32 cellular contexts compared by ENCODE assay signal in the genomic region with DNA sequence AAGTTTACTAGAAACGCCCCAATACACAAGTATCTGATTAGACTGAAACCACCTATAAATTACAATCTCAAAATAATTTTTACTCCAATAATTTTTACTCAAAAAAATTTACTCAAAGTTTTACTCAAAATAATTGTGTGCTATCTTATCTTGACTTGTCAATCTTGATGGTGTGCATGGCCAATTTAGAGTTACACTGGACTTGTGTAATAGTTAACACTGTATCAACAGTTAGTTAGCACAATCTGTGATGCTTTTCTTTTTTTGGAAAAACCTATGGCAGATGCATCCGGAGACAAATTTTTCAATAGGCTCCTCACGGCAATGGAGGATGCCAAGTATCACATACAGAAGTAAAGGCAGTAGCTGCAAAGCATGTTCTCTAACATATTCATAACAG. TPM values are rescaled to one million over a fixed set of nuclear protein-coding genes. Genes with fewer than 3 reads are reported as not detected.
"Had no signal": no experiment of that assay in that cellular context is flagged by ENCODE, and none has a peak within 500 bp of the region (broad histone marks: within the 10 kb centered on the region; RNA-seq: fewer than 3 reads in every experiment).

No MANE protein-coding gene starts in this region.

- FAIRE-seq: bronchial epithelial cell, TTC549 had no signal

- H3K9me3 ChIP-seq: ascending aorta, body of pancreas, SJSA1 had no signal

- H3K4me1 ChIP-seq: ascending aorta, SJSA1 had no signal

- H3K4me3 ChIP-seq: ascending aorta, body of pancreas, SJSA1 had no signal

- H3K27ac ChIP-seq: ascending aorta, SJSA1 had no signal

- H3K27me3 ChIP-seq: ascending aorta, body of pancreas, SJSA1 had no signal

- DNase-seq: activated B cell treated with CpG ODN at 0.5 μM for 24 hours; activated CD4-positive, alpha-beta T cell treated with anti-CD3 and anti-CD28 coated beads for 1 hour; activated CD4-positive, alpha-beta T cell treated with anti-CD3 and anti-CD28 coated beads, Interleukin-2, amount 10 ng/mL, durations not matched to agents 24 days and 14 days; activated CD4-positive, alpha-beta T cell treated with anti-CD3 and anti-CD28 coated beads, Interleukin-2, amount 50 U/mL, for 48 hours; activated CD8-positive, alpha-beta memory T cell treated with anti-CD3 and anti-CD28 coated beads, Interleukin-2, amount 10 ng/mL, durations not matched to agents 7 days and 5 days; activated effector memory CD4-positive, alpha-beta T cell treated with anti-CD3 and anti-CD28 coated beads, Interleukin-2, amount 50 U/mL, for 16 hours; activated naive CD4-positive, alpha-beta T cell treated with Interleukin-2 at 50 U/mL for 16 hours; activated naive CD8-positive, alpha-beta T cell treated with anti-CD3 and anti-CD28 coated beads, Interleukin-2, amount 50 U/mL, for 24 hours; activated T-cell treated with anti-CD3 and anti-CD28 coated beads, Interleukin-2, amount 50 U/mL, for 4 hours; amniotic stem cell; body of pancreas; Karpas-422; MM.1S; NCI-H1105; NCI-H1436 treated with DMSO at 0.1 percent for 48 hours; NCI-H187; NCI-H2081; NCI-H510A treated with DMSO at 0.1 percent for 48 hours; NCI-H69; NK-92 treated with Interleukin-12 subunit alpha and Interleukin-12 subunit beta, amount 100 ng/mL, for 24 hours; OCI-M1; RPMI8226; SHP77; T-cell; T-helper 2 cell; T1000 had no signal

- ATAC-seq: activated CD8-positive, alpha-beta memory T cell treated with anti-CD3 and anti-CD28 coated beads, Interleukin-2, amount 10 ng/mL, durations not matched to agents 7 days and 5 days; activated naive CD4-positive, alpha-beta T cell treated with anti-CD3 and anti-CD28 coated beads, Interleukin-2, amount 50 U/mL, for 72 hours; activated naive CD8-positive, alpha-beta T cell treated with anti-CD3 and anti-CD28 coated beads, Interleukin-2, amount 50 U/mL, for 24 hours; activated T-cell treated with anti-CD3 and anti-CD28 coated beads, Interleukin-2, amount 50 U/mL, for 4 hours; body of pancreas; Panc1; T-cell had no signal

RNA-seq across cellular contexts. Expression of a gene that starts 24.9 kb away (rescaled TPM):
- total RNA-seq: activated B cell treated with CpG ODN at 0.5 μM for 24 hours; activated CD4-positive, alpha-beta T cell treated with anti-CD3 and anti-CD28 coated beads, Interleukin-2, amount 10 ng/mL, durations not matched to agents 24 days and 14 days; activated CD8-positive, alpha-beta memory T cell treated with anti-CD3 and anti-CD28 coated beads, Interleukin-2, amount 10 ng/mL, durations not matched to agents 7 days and 5 days; activated naive CD4-positive, alpha-beta T cell treated with anti-CD3 and anti-CD28 coated beads, Interleukin-2, amount 50 U/mL, for 72 hours; activated T-cell treated with anti-CD3 and anti-CD28 coated beads, Interleukin-2, amount 50 U/mL, for 4 hours; ascending aorta; body of pancreas; bronchial epithelial cell; SJSA1; T-cell had no signal
